ENCODE assay signal across 18 cellular contexts in genomic region chr2:175871949-175872348, GRCh38.
DNase-seq lines count a peak whose midpoint lies in the region; ATAC-seq and TF ChIP-seq lines count a peak whose summit lies in the region.
"Had no signal": no experiment of that assay in that cellular context is flagged by ENCODE, and none has a peak within 500 bp of the region (broad histone marks: within the 10 kb centered on the region; RNA-seq: fewer than 3 reads in every experiment).

No MANE protein-coding gene starts in this region.

- peak overlapping the region; percentile 28 for H2AFZ ChIP-seq in GM23248
- no peak overlapping the region for H2AFZ ChIP-seq in OCI-LY7 (ENCODE audit: low read length)

- H3F3A ChIP-seq in GM23248 (ENCODE audit: insufficient read depth), result peaks cover 24% of the 10 kb centered on the region

- CTCF ChIA-PET in activated CD8-positive, alpha-beta memory T cell treated with anti-CD3 and anti-CD28 coated beads, Interleukin-2, amount 10 ng/mL, durations not matched to agents 7 days and 5 days (lab: Charles Lee), result no interaction called here
- CTCF ChIA-PET in OCI-LY7 (lab: Charles Lee; ENCODE audit: unreplicated experiment), result no interaction called here

- no peaks in the 10 kb centered on the region for H3K36me3 Mint-ChIP-seq in activated CD8-positive, alpha-beta memory T cell treated with anti-CD3 and anti-CD28 coated beads, Interleukin-2, amount 10 ng/mL, durations not matched to agents 7 days and 5 days
- H3K36me3 Mint-ChIP-seq: CD8-positive, alpha-beta T cell had no signal

- H3K4me3 ChIP-seq in GM23248 (no peak overlapping the region), ascending aorta (no peak overlapping the region), heart right ventricle (no peak overlapping the region), thoracic aorta (no peak overlapping the region), OCI-LY7 (ENCODE audit: low read depth, low read length, poor library complexity, severe bottlenecking) (no peak overlapping the region)
- H3K4me3 ChIP-seq: BLaER1 treated with 17β-estradiol and CSF1 and Interleukin-3, amounts not matched to agents 10 nM and 100 nM had no signal

- H3K4me2 ChIP-seq in GM23248 (ENCODE audit: unreplicated experiment) (peak overlapping the region; percentile 57), OCI-LY7 (ENCODE audit: low read length) (no peak overlapping the region)
- H3K4me2 ChIP-seq: BLaER1 treated with 17β-estradiol and CSF1 and Interleukin-3, amounts not matched to agents 10 nM and 100 nM; KMS-11 had no signal

- no peak overlapping the region for H3K4me3 Mint-ChIP-seq in activated CD8-positive, alpha-beta memory T cell treated with anti-CD3 and anti-CD28 coated beads, Interleukin-2, amount 10 ng/mL, durations not matched to agents 7 days and 5 days
- H3K4me3 Mint-ChIP-seq: CD8-positive, alpha-beta T cell had no signal

- DNase-seq in GM23248 (peak; percentile 19), ascending aorta (ENCODE audit: low spot score in 2 of 2) (no peak), heart right ventricle (peak in 1 of 2 donors; percentile 13), thoracic aorta (ENCODE audit: low spot score) (no peak), OCI-LY7 (ENCODE audit: low spot score) (no peak)
- DNase-seq in activated CD8-positive, alpha-beta memory T cell treated with anti-CD3 and anti-CD28 coated beads, Interleukin-2, amount 10 ng/mL, durations not matched to agents 7 days and 5 days, result no peak
- DNase-seq: Calu3; CD8-positive, alpha-beta T cell; DMS53; H7; MV-4-11; NCI-H1694 treated with DMSO at 0.1 percent for 48 hours; NCI-H2227 treated with DMSO at 0.1 percent for 48 hours; NCI-H510A treated with DMSO at 0.1 percent for 48 hours; NCI-H774 had no signal

- H3K4me1 Mint-ChIP-seq in activated CD8-positive, alpha-beta memory T cell treated with anti-CD3 and anti-CD28 coated beads, Interleukin-2, amount 10 ng/mL, durations not matched to agents 7 days and 5 days, result no peaks in the 10 kb centered on the region

- TF ChIP-seq CTCF in ascending aorta (IDR thresholded peaks at IDR 0.05) (no peak), heart right ventricle (IDR thresholded peaks at IDR 0.05) (no peak), thoracic aorta (IDR thresholded peaks at IDR 0.05) (no peak), OCI-LY7 (conservative IDR thresholded peaks at IDR 0.05; ENCODE audit: low read length) (no peak)

- intact Hi-C loops in ascending aorta (cut with DNase I), result loop anchor here (10.0 kb wide), 1 partner anchor 707 kb away; the partner anchor contains the start of gene ATF2
- intact Hi-C loops in heart right ventricle (cut with DNase I), result loop anchor here in 1 of 10 donors (10.0 kb wide), 1 partner anchor 163 kb away; no protein-coding TSS in a partner anchor
- intact Hi-C loops in OCI-LY7 (cut with micrococcal nuclease; ENCODE audit: unreplicated experiment), result no loop called here

- in situ Hi-C loops in GM23248 (cut with MboI), result no loop called here

- H3K36me3 ChIP-seq in GM23248 (ENCODE audit: low read depth) (no peaks in the 10 kb centered on the region), ascending aorta (no peaks in the 10 kb centered on the region), heart right ventricle (no peaks in the 10 kb centered on the region), thoracic aorta (no peaks in the 10 kb centered on the region), OCI-LY7 (ENCODE audit: insufficient read depth, low read length) (no peaks in the 10 kb centered on the region)
- H3K36me3 ChIP-seq: BLaER1 treated with 17β-estradiol and CSF1 and Interleukin-3, amounts not matched to agents 10 nM and 100 nM had no signal

- H3K27me3 ChIP-seq in GM23248 (replicated peaks; ENCODE audit: insufficient read depth), result no peaks in the 10 kb centered on the region
- no peaks in the 10 kb centered on the region for H3K27me3 ChIP-seq in ascending aorta
- H3K27me3 ChIP-seq in heart right ventricle, result no peaks in the 10 kb centered on the region
- H3K27me3 ChIP-seq in thoracic aorta (replicated peaks; ENCODE audit: insufficient read depth), result no peaks in the 10 kb centered on the region
- H3K27me3 ChIP-seq: BLaER1 treated with 17β-estradiol and CSF1 and Interleukin-3, amounts not matched to agents 10 nM and 100 nM had no signal

- WGBS in GM23248 (ENCODE audit: low coverage in 1 of 2, low lambda C conversion rate in 2 of 2, missing lambda C conversion rate in 2 of 2), 2 experiments, result 51 to 61% methylated on average over 5 of the region's 5 CpGs
- WGBS in heart right ventricle, 2 donors, result 40 to 44% methylated on average over 5 of the region's 5 CpGs

- H3K9me3 ChIP-seq in GM23248 (ENCODE audit: low read depth), result no peaks in the 10 kb centered on the region
- no peaks in the 10 kb centered on the region for H3K9me3 ChIP-seq in ascending aorta
- H3K9me3 ChIP-seq in heart right ventricle, result no peaks in the 10 kb centered on the region
- H3K9me3 ChIP-seq in thoracic aorta, result no peaks in the 10 kb centered on the region
- no peaks in the 10 kb centered on the region for H3K9me3 ChIP-seq in OCI-LY7 (ENCODE audit: low read length)
- H3K9me3 ChIP-seq: BLaER1 treated with 17β-estradiol and CSF1 and Interleukin-3, amounts not matched to agents 10 nM and 100 nM had no signal

- H3K27ac ChIP-seq in GM23248 (peak overlapping the region; percentile 72), ascending aorta (peak overlapping the region; percentile 76 to 80), heart right ventricle (no peak overlapping the region), thoracic aorta (peak overlapping the region; percentile 65 to 76), OCI-LY7 (ENCODE audit: low read depth, low read length, poor library complexity, severe bottlenecking) (no peak overlapping the region)
- H3K27ac ChIP-seq: BLaER1 treated with 17β-estradiol and CSF1 and Interleukin-3, amounts not matched to agents 10 nM and 100 nM; KMS-11 had no signal

- no TSS peak for BruUV-seq in OCI-LY7 (replicated peaks; lab: Mats Ljungman, UMichigan)

- H3K9me2 ChIP-seq in GM23248 (ENCODE audit: insufficient read depth) (no peaks in the 10 kb centered on the region), OCI-LY7 (ENCODE audit: insufficient read depth, low read length) (no peaks in the 10 kb centered on the region)

- H3K9me3 Mint-ChIP-seq in activated CD8-positive, alpha-beta memory T cell treated with anti-CD3 and anti-CD28 coated beads, Interleukin-2, amount 10 ng/mL, durations not matched to agents 7 days and 5 days (ENCODE audit: low read depth), result no peaks in the 10 kb centered on the region
- H3K9me3 Mint-ChIP-seq: CD8-positive, alpha-beta T cell had no signal

- H3K79me2 ChIP-seq in GM23248 (ENCODE audit: insufficient read depth) (no peaks in the 10 kb centered on the region), OCI-LY7 (ENCODE audit: insufficient read depth, low read depth, low read length) (no peaks in the 10 kb centered on the region)

- H3K27me3 Mint-ChIP-seq in activated CD8-positive, alpha-beta memory T cell treated with anti-CD3 and anti-CD28 coated beads, Interleukin-2, amount 10 ng/mL, durations not matched to agents 7 days and 5 days, result peaks cover 28% of the 10 kb centered on the region

- H4K20me1 ChIP-seq in GM23248 (ENCODE audit: insufficient read depth) (no peaks in the 10 kb centered on the region), OCI-LY7 (ENCODE audit: insufficient read depth, low read length) (no peaks in the 10 kb centered on the region)
- H4K20me1 ChIP-seq: BLaER1 treated with 17β-estradiol and CSF1 and Interleukin-3, amounts not matched to agents 10 nM and 100 nM had no signal

- H3K9ac ChIP-seq in GM23248, result peak overlapping the region; percentile 24
- H3K9ac ChIP-seq: BLaER1 treated with 17β-estradiol and CSF1 and Interleukin-3, amounts not matched to agents 10 nM and 100 nM; KMS-11 had no signal

- ATAC-seq in heart right ventricle (peak in 7 of 8 donors; percentile 52 to 91 (median 83)), thoracic aorta (ENCODE audit: insufficient number of reproducible peaks, low FRiP score, low read depth) (no peak), HG02884 (IDR thresholded peaks at IDR 0.05; ENCODE audit: unreplicated experiment) (no peak)
- ATAC-seq in activated CD8-positive, alpha-beta memory T cell treated with anti-CD3 and anti-CD28 coated beads, Interleukin-2, amount 10 ng/mL, durations not matched to agents 7 days and 5 days, result no peak
- ATAC-seq: CD8-positive, alpha-beta T cell had no signal

- H3K27ac Mint-ChIP-seq in activated CD8-positive, alpha-beta memory T cell treated with anti-CD3 and anti-CD28 coated beads, Interleukin-2, amount 10 ng/mL, durations not matched to agents 7 days and 5 days, result no peak overlapping the region
- H3K27ac Mint-ChIP-seq: CD8-positive, alpha-beta T cell had no signal

- POLR2A ChIA-PET in OCI-LY7 (lab: Charles Lee), result no interaction called here

- H3K4me1 ChIP-seq in GM23248 (ENCODE audit: insufficient read depth), result peaks cover 54% of the 10 kb centered on the region
- H3K4me1 ChIP-seq in ascending aorta, result peaks cover 4 to 33% of the 10 kb centered on the region in 2 donors
- peaks cover 0 to 22% (median 9%) of the 10 kb centered on the region in 9 donors for H3K4me1 ChIP-seq in heart right ventricle
- peaks cover 30 to 36% of the 10 kb centered on the region in 2 donors for H3K4me1 ChIP-seq in thoracic aorta (ENCODE audit: control insufficient read depth in 1 of 2, low read depth in 2 of 2)
- H3K4me1 ChIP-seq in OCI-LY7 (ENCODE audit: insufficient read depth, low read length, poor library complexity, severe bottlenecking), result no peaks in the 10 kb centered on the region
- H3K4me1 ChIP-seq: BLaER1 treated with 17β-estradiol and CSF1 and Interleukin-3, amounts not matched to agents 10 nM and 100 nM had no signal

Comparison
In these comparisons a context has a peak if more than half of its experiments do, and no peak if none do; other contexts are left out.
1. H3K27ac ChIP-seq: peak in GM23248 (single experiment), ascending aorta (2 of 2) and thoracic aorta (2 of 2); none in heart right ventricle (0 of 10) and OCI-LY7 (single experiment).
2. ATAC-seq: peak in heart right ventricle (7 of 8); none in thoracic aorta (single experiment), activated CD8-positive, alpha-beta memory T cell treated with anti-CD3 and anti-CD28 coated beads, Interleukin-2, amount 10 ng/mL, durations not matched to agents 7 days and 5 days (single experiment) and HG02884 (single experiment).